32 cellular contexts compared by ENCODE assay signal in the genomic region with DNA sequence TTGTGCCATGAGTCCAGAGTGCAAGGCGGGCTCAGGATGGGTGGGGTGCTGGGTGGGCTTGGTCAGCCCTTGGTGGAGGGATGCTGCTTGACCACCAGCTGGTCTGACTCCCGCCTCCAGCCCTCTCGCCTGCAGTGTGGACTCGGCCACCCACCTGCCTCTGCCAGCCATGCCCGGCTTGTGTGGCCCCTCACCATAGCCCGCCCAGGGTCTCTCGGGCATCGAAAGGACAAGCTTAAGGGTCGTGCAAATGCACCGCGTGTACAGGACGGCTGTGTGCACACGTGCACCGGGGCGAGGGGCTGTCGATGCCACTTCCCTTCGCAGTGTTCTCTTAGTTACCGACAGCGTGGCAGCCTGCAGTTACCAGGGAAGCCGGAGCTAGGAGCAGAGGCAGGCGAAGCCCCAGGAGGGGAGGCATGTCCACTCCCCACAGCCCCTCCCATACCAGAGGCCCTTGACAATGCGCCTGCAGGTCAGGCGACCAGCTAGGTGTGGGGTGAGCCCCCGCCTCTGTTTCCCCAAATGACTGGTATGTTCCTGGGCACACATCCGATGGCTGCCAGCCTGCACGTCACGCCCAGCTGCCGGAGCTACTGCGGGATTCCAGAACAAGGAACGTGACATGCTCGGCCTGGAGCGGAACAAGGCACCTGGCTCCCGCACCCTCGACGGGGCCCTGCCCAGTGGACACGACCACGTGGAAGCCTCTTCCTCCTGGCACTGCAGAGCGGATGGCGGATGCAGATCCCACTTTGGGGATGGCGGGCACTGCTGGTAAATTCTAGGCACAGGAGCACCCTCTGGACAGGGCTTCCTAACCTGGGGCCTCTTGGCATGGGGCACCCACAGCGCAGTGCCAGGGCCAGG. TPM values are rescaled to one million over a fixed set of nuclear protein-coding genes. Genes with fewer than 3 reads are reported as not detected.
"Had no signal": no experiment of that assay in that cellular context is flagged by ENCODE, and none has a peak within 500 bp of the region (broad histone marks: within the 10 kb centered on the region; RNA-seq: fewer than 3 reads in every experiment).

No MANE protein-coding gene starts in this region.

- DNase-seq: activated B cell treated with CpG ODN at 0.5 μM for 24 hours; activated CD4-positive, alpha-beta T cell treated with anti-CD3 and anti-CD28 coated beads for 4 hours; activated CD4-positive, alpha-beta T cell treated with anti-CD3 and anti-CD28 coated beads, Interleukin-2, amount 50 U/mL, for 48 hours; activated CD8-positive, alpha-beta memory T cell treated with anti-CD3 and anti-CD28 coated beads, Interleukin-2, amount 50 U/mL, for 48 hours; activated naive CD4-positive, alpha-beta T cell treated with anti-CD3 and anti-CD28 coated beads, Interleukin-2, amount 10 ng/mL, durations not matched to agents 7 days and 5 days; activated T-cell treated with anti-CD3 and anti-CD28 coated beads, Interleukin-2, amount 50 U/mL, for 4 hours; amygdala; body of pancreas; effector CD4-positive, alpha-beta T cell; islet precursor cell; left colon; mesenchymal stem cell; retina; stimulated activated CD4-positive, alpha-beta T cell treated with anti-CD3 and anti-CD28 coated beads, Interleukin-12 subunit alpha, Interleukin-12 subunit beta, amount 100 ng/mL, for 4 hours; stimulated activated CD4-positive, alpha-beta T cell treated with anti-CD3 and anti-CD28 coated beads, Interleukin-4, amount 100 ng/mL, for 4 hours; stimulated activated naive CD8-positive, alpha-beta T cell treated with anti-CD3 and anti-CD28 coated beads, Interleukin-15, Interleukin-2, amounts not matched to agents 100 U/mL and 50 U/mL, for 24 hours; T-helper 9 cell had no signal

- H3K4me3 Mint-ChIP-seq: activated B cell treated with CpG ODN at 0.5 μM for 24 hours; activated naive CD4-positive, alpha-beta T cell treated with anti-CD3 and anti-CD28 coated beads, Interleukin-2, amount 10 ng/mL, durations not matched to agents 7 days and 5 days; activated T-cell treated with anti-CD3 and anti-CD28 coated beads, Interleukin-2, amount 50 U/mL, for 4 hours; dendritic cell treated with granulocyte-macrophage colony-stimulating factor and Interleukin-4, amounts not matched to agents 40 ng/mL and 50 ng/mL, for 4 days had no signal

- H3K36me3 Mint-ChIP-seq: activated naive CD4-positive, alpha-beta T cell treated with anti-CD3 and anti-CD28 coated beads, Interleukin-2, amount 10 ng/mL, durations not matched to agents 7 days and 5 days had no signal

- H3K9me3 Mint-ChIP-seq: activated naive CD4-positive, alpha-beta T cell treated with anti-CD3 and anti-CD28 coated beads, Interleukin-2, amount 10 ng/mL, durations not matched to agents 7 days and 5 days; activated T-cell treated with anti-CD3 and anti-CD28 coated beads, Interleukin-2, amount 50 U/mL, for 4 hours; dendritic cell treated with granulocyte-macrophage colony-stimulating factor and Interleukin-4, amounts not matched to agents 40 ng/mL and 50 ng/mL, for 4 days had no signal

- H3K27ac ChIP-seq: body of pancreas, cardiac muscle cell, heart left ventricle, upper lobe of left lung had no signal

- H3K9me3 ChIP-seq: heart left ventricle, mucosa of descending colon had no signal

- H3K36me3 ChIP-seq: cardiac muscle cell, heart left ventricle, upper lobe of left lung had no signal

- H3K4me1 ChIP-seq: body of pancreas, heart left ventricle, upper lobe of left lung had no signal

- H3K4me3 ChIP-seq: body of pancreas, cardiac muscle cell, heart left ventricle, mucosa of descending colon, upper lobe of left lung had no signal

- ATAC-seq: activated T-cell treated with anti-CD3 and anti-CD28 coated beads, Interleukin-2, amount 50 U/mL, for 4 hours; body of pancreas; heart left ventricle; left colon; mucosa of descending colon; stimulated activated naive CD8-positive, alpha-beta T cell treated with anti-CD3 and anti-CD28 coated beads, Interleukin-15, Interleukin-2, amounts not matched to agents 100 U/mL and 50 U/mL, for 24 hours had no signal

- H3K27me3 Mint-ChIP-seq: activated B cell treated with CpG ODN at 0.5 μM for 24 hours; activated naive CD4-positive, alpha-beta T cell treated with anti-CD3 and anti-CD28 coated beads, Interleukin-2, amount 10 ng/mL, durations not matched to agents 7 days and 5 days had no signal

- H3K27ac Mint-ChIP-seq: activated B cell treated with CpG ODN at 0.5 μM for 24 hours; activated naive CD4-positive, alpha-beta T cell treated with anti-CD3 and anti-CD28 coated beads, Interleukin-2, amount 10 ng/mL, durations not matched to agents 7 days and 5 days; dendritic cell treated with granulocyte-macrophage colony-stimulating factor and Interleukin-4, amounts not matched to agents 40 ng/mL and 50 ng/mL, for 4 days; progenitor cell of endocrine pancreas had no signal

- H3K27me3 ChIP-seq: body of pancreas, cardiac muscle cell, upper lobe of left lung had no signal

- H3K4me1 Mint-ChIP-seq: activated B cell treated with CpG ODN at 0.5 μM for 24 hours; activated naive CD4-positive, alpha-beta T cell treated with anti-CD3 and anti-CD28 coated beads, Interleukin-2, amount 10 ng/mL, durations not matched to agents 7 days and 5 days had no signal

RNA-seq across cellular contexts. Expression of a gene that starts 7.8 kb away (rescaled TPM):
- total RNA-seq: activated B cell treated with CpG ODN at 0.5 μM for 24 hours; activated CD8-positive, alpha-beta memory T cell treated with anti-CD3 and anti-CD28 coated beads for 36 hours; activated T-cell treated with anti-CD3 and anti-CD28 coated beads, Interleukin-2, amount 50 U/mL, for 4 hours; body of pancreas; cardiac muscle cell; epithelial cell of proximal tubule; fibroblast of villous mesenchyme; heart left ventricle; left colon; lower leg skin; mucosa of descending colon; subcutaneous adipose tissue; T-helper 1 cell treated with Interleukin-12 subunit alpha and Interleukin-12 subunit beta and Interleukin-4 antibody, amounts not matched to agents 30 ng/mL and 1 ng/mL, for 36 hours; upper lobe of left lung had no signal
- polyA plus RNA-seq: heart left ventricle, thymus had no signal

RNA-seq across cellular contexts. Expression of a gene that starts 28.3 kb away (rescaled TPM):
- total RNA-seq: activated B cell treated with CpG ODN at 0.5 μM for 24 hours; activated CD8-positive, alpha-beta memory T cell treated with anti-CD3 and anti-CD28 coated beads for 36 hours; activated T-cell treated with anti-CD3 and anti-CD28 coated beads, Interleukin-2, amount 50 U/mL, for 4 hours; body of pancreas; cardiac muscle cell; epithelial cell of proximal tubule; fibroblast of villous mesenchyme; heart left ventricle; left colon; mucosa of descending colon; omental fat pad; progenitor cell of endocrine pancreas; subcutaneous adipose tissue; T-helper 1 cell treated with Interleukin-12 subunit alpha and Interleukin-12 subunit beta and Interleukin-4 antibody, amounts not matched to agents 30 ng/mL and 1 ng/mL, for 36 hours; upper lobe of left lung had no signal
- polyA plus RNA-seq: cardiac muscle cell, heart left ventricle, neural cell had no signal

RNA-seq across cellular contexts. Expression of a gene that starts 31.0 kb away (rescaled TPM):
- total RNA-seq: activated B cell treated with CpG ODN at 0.5 μM for 24 hours; activated CD8-positive, alpha-beta memory T cell treated with anti-CD3 and anti-CD28 coated beads for 36 hours; epithelial cell of proximal tubule; fibroblast of villous mesenchyme; progenitor cell of endocrine pancreas; T-helper 1 cell treated with Interleukin-12 subunit alpha and Interleukin-12 subunit beta and Interleukin-4 antibody, amounts not matched to agents 30 ng/mL and 1 ng/mL, for 36 hours had no signal

RNA-seq across cellular contexts. Expression of a gene that starts 31.6 kb away (rescaled TPM):
- total RNA-seq: activated B cell treated with CpG ODN at 0.5 μM for 24 hours; activated CD8-positive, alpha-beta memory T cell treated with anti-CD3 and anti-CD28 coated beads for 36 hours; activated T-cell treated with anti-CD3 and anti-CD28 coated beads, Interleukin-2, amount 50 U/mL, for 4 hours; body of pancreas; cardiac muscle cell; epithelial cell of proximal tubule; fibroblast of villous mesenchyme; heart left ventricle; left colon; lower leg skin; mucosa of descending colon; omental fat pad; progenitor cell of endocrine pancreas; subcutaneous adipose tissue; T-helper 1 cell treated with Interleukin-12 subunit alpha and Interleukin-12 subunit beta and Interleukin-4 antibody, amounts not matched to agents 30 ng/mL and 1 ng/mL, for 36 hours; upper lobe of left lung had no signal
- polyA plus RNA-seq: cardiac muscle cell, heart left ventricle, neural cell had no signal
